13 cellular contexts compared by ENCODE assay signal in the genomic region with DNA sequence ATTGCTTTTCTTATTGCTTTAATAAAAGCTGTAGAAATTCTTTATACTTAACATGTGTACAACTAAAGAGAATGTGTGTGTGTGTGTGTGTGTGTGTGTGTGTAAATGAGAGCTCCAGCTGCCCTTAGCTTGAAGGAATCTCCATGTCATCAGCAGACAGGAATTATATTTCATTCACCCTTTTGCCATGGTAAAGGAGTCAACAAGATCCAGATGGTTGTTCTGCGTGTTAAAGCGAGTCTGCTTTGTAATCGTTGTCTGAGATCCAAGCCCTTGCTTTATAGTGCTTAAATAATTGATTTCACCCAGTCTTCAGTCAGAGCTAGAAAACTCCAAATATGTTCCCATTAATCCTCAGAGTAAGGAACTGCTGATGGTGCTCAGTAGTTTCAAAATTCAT.
A peak's percentile ranks its signal among the peaks of the same experiment; 100 is the strongest.
DNase-seq lines count a peak whose midpoint lies in the region; ATAC-seq and TF ChIP-seq lines count a peak whose summit lies in the region.
"Had no signal": no experiment of that assay in that cellular context is flagged by ENCODE, and none has a peak within 500 bp of the region (broad histone marks: within the 10 kb centered on the region; RNA-seq: fewer than 3 reads in every experiment).

No MANE protein-coding gene starts in this region.

- no peak overlapping the region for H3K4me2 ChIP-seq in mesenchymal stem cell (ENCODE audit: low read length, poor library complexity, severe bottlenecking)

- H2BK5ac ChIP-seq in mesenchymal stem cell (ENCODE audit: low read depth, low read length, poor library complexity, severe bottlenecking), result no peak overlapping the region

- no peak overlapping the region for H3K18ac ChIP-seq in mesenchymal stem cell (ENCODE audit: low read depth in 1 of 2, low read length in 2 of 2)

- DNase-seq in AG09319 (ENCODE audit: extremely low read depth, low read depth) (peak; percentile 97), NCI-H1694 treated with DMSO at 0.1 percent for 48 hours (lab: John Stamatoyannopoulos, UW) (peak; percentile 90), brain pericyte (ENCODE audit: low read depth, low spot score) (peak; percentile 65), mesenchymal stem cell (peak; percentile 73), superior temporal gyrus (ENCODE audit: extremely low spot score) (no peak), T-helper 2 cell (no peak)
- no peak for DNase-seq in activated CD4-positive, alpha-beta T cell treated with anti-CD3 and anti-CD28 coated beads for 48 hours
- DNase-seq: activated T-cell treated with anti-CD3 and anti-CD28 coated beads, Interleukin-2, amount 50 U/mL, for 72 hours; CD4-positive, CD25-positive, alpha-beta regulatory T cell had no signal

- no peak overlapping the region for H2AFZ ChIP-seq in mesenchymal stem cell (ENCODE audit: low read depth, low read length)

- peak overlapping the region in 1 of 2 experiments; percentile 22 for H3K4me3 ChIP-seq in mesenchymal stem cell (ENCODE audit: insufficient read depth in 1 of 2, low read depth in 1 of 2, low read length in 2 of 2)
- H3K4me3 ChIP-seq: coronary artery had no signal

- H2BK120ac ChIP-seq in mesenchymal stem cell (ENCODE audit: low read depth, low read length), result no peak overlapping the region

- H3K79me1 ChIP-seq in mesenchymal stem cell (replicated peaks; ENCODE audit: low read length, poor library complexity, severe bottlenecking), result no peaks in the 10 kb centered on the region

- ATAC-seq in HG03439 (IDR thresholded peaks at IDR 0.05; ENCODE audit: unreplicated experiment), result no peak
- ATAC-seq: activated T-cell treated with anti-CD3 and anti-CD28 coated beads, Interleukin-2, amount 50 U/mL, for 72 hours; Panc1; stimulated activated memory B cell treated with anti-CD40 and anti-IgM and Interleukin-4, amounts not matched to agents 10 μg/mL and 1 μg/mL and 100 μg/mL, for 72 hours had no signal

- no peak overlapping the region for H4K91ac ChIP-seq in mesenchymal stem cell (ENCODE audit: low read length)

- H3K9ac ChIP-seq in mesenchymal stem cell (ENCODE audit: low read length), result peak overlapping the region; percentile 70

- H3K36me3 ChIP-seq in mesenchymal stem cell (ENCODE audit: control insufficient read depth in 1 of 2, insufficient read depth in 2 of 2, low read depth in 1 of 2, low read length in 2 of 2), result no peaks in the 10 kb centered on the region

- 74% methylated on average over 3 of the region's 3 CpGs for WGBS in mesenchymal stem cell

- H2BK15ac ChIP-seq in mesenchymal stem cell (ENCODE audit: low read depth, poor library complexity, severe bottlenecking), result no peak overlapping the region

- no peak for TF ChIP-seq CTCF in AG09319 (IDR thresholded peaks at IDR 0.05; ENCODE audit: low read depth, low read length)

- no peak overlapping the region for H4K8ac ChIP-seq in mesenchymal stem cell (ENCODE audit: low read length)

- no peaks in the 10 kb centered on the region for H3K4me1 ChIP-seq in mesenchymal stem cell (ENCODE audit: control insufficient read depth, insufficient read depth, low read depth, low read length)

- no peaks in the 10 kb centered on the region for H3K9me3 ChIP-seq in mesenchymal stem cell (ENCODE audit: control insufficient read depth, low read length)

- no peak overlapping the region for H3K14ac ChIP-seq in mesenchymal stem cell (ENCODE audit: low read length in 2 of 2)

- no peak overlapping the region for H3K4ac ChIP-seq in mesenchymal stem cell (ENCODE audit: low read depth in 1 of 2, low read length in 2 of 2)

- H3K23ac ChIP-seq in mesenchymal stem cell (ENCODE audit: low read length in 2 of 2), result no peak overlapping the region

- H3K27ac ChIP-seq in mesenchymal stem cell (ENCODE audit: low read length, poor library complexity, severe bottlenecking), result peak overlapping the region; percentile 22
- H3K27ac ChIP-seq: coronary artery had no signal

- H3K27me3 ChIP-seq in mesenchymal stem cell (ENCODE audit: control insufficient read depth in 1 of 2, insufficient read depth in 1 of 2, low read length in 2 of 2), result no peaks in the 10 kb centered on the region

- H2BK12ac ChIP-seq in mesenchymal stem cell (ENCODE audit: low read length in 2 of 2), result no peak overlapping the region

- H2AK5ac ChIP-seq in mesenchymal stem cell (ENCODE audit: low read length, severe bottlenecking), result no peak overlapping the region

Comparison
In these comparisons a context has a peak if more than half of its experiments do, and no peak if none do; other contexts are left out.
1. DNase-seq: peak in AG09319 (single experiment), NCI-H1694 treated with DMSO at 0.1 percent for 48 hours (single experiment), brain pericyte (single experiment) and mesenchymal stem cell (single experiment); none in activated CD4-positive, alpha-beta T cell treated with anti-CD3 and anti-CD28 coated beads for 48 hours (single experiment), superior temporal gyrus (single experiment) and T-helper 2 cell (0 of 5).